ENCODE assay signal across 8 cellular contexts in the genomic region with DNA sequence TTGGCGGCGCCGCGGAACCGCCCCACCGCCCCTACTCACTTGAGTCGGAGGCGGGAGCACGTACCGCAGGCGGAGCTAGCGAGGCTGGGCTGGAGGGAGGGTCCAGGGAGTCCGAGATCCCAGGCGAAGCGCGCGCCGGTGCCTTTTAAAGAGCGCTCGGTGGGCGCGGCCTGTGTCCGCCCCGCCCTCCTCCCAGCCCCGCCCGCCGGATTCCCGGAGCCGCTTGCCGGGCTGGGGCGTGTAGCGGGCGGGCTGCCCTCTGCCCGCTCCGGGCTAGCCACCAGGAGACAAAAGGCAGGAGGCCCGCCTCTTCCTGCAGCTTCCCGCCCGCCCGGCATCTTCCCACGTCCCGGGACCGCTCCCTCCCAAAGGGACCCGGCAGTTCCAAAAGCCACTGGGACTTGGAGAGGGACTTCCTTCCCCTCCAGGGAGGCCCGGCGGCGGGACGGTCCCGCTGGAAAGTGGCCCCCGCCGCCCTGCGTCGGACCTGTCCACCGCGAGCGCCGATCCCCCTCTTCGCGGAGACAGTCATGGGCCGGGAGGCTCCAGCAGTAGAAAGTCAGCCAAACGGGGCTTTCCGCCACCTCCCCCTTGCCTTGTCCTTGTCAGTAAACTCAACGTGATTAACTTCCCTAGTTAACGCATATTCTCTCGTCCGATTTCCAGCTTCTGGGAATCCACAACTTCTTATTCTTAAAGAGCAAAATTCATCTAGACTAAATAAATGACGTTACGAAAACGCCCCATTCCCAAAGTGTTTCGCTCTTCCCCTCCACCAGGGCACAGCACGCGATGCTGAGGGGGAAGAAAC. TPM values are rescaled to one million over a fixed set of nuclear protein-coding genes. Genes with fewer than 3 reads are reported as not detected.
DNase-seq lines count a peak whose midpoint lies in the region; ATAC-seq and TF ChIP-seq lines count a peak whose summit lies in the region.

A gene (minus strand): TSS at position 121 of the 811 bp plus-strand sequence. CDS start 12,759 bp downstream, outside the sequence.

- DNase-seq in NCI-H1436 (lab: John Stamatoyannopoulos, UW) (peak; percentile 93), T-helper 1 cell (peak; percentile 22 to 63 (median 24)), anterior cingulate cortex (lab: John Stamatoyannopoulos, UW) (peak in 54 of 58 donors; percentile 11 to 90 (median 58)), right cardiac atrium (peak; percentile 90 to 96 (median 95)), psoas muscle (peak; percentile 87 to 91), vagina (ENCODE audit: extremely low spot score in 2 of 2) (peak in 1 of 2 donors; percentile 95)

- H3K27ac ChIP-seq in right cardiac atrium (ENCODE audit: low read length) (peak within 1 kb of the TSS; percentile 71), psoas muscle (peak within 1 kb of the TSS; percentile 82), vagina (peak within 1 kb of the TSS; percentile 95)

- H3K9me3 ChIP-seq in right cardiac atrium (ENCODE audit: control insufficient read depth, low read length) (no peaks in the 10 kb centered on the region), psoas muscle (no peaks in the 10 kb centered on the region), vagina (no peaks in the 10 kb centered on the region)

- H3K4me3 ChIP-seq in right cardiac atrium (ENCODE audit: low read length) (peak within 1 kb of the TSS; percentile 54), psoas muscle (peak within 1 kb of the TSS; percentile 83), vagina (peak within 1 kb of the TSS; percentile 73 to 86)

- TF ChIP-seq POLR2A in vagina (IDR thresholded peaks at IDR 0.05), result peak in 1 of 2 donors; percentile 76

- under 1% methylated on average over 71 of the region's 71 CpGs for WGBS in right cardiac atrium
- WGBS in psoas muscle, 3 donors, result 1 to 2% (median 1%) methylated on average over 53 to 71 of the region's 71 CpGs

- ATAC-seq in HG02623 (IDR thresholded peaks at IDR 0.05; ENCODE audit: unreplicated experiment) (peak; percentile 86), right cardiac atrium (peak; percentile 98 to 99), psoas muscle (peak; percentile 91 to 99 (median 96))

- peak; percentile 5 for TF ChIP-seq CTCF in GM12873 (IDR thresholded peaks at IDR 0.05; ENCODE audit: insufficient read depth, low read depth, low read length, missing control alignments)
- TF ChIP-seq CTCF in psoas muscle (IDR thresholded peaks at IDR 0.05), result peak; percentile 19
- TF ChIP-seq CTCF in vagina (IDR thresholded peaks at IDR 0.05), result no peak

- H3K36me3 ChIP-seq in psoas muscle (ENCODE audit: insufficient read depth in 1 of 2, low read depth in 1 of 2) (no peaks in the 10 kb centered on the region), vagina (no peaks in the 10 kb centered on the region)

- intact Hi-C loops in right cardiac atrium (cut with DNase I), result no loop called here
- intact Hi-C loops in psoas muscle (cut with DNase I), result no loop called here
- intact Hi-C loops in vagina (cut with DNase I), result no loop called here

- peaks cover 4% of the 10 kb centered on the region for H3K4me1 ChIP-seq in right cardiac atrium (ENCODE audit: control insufficient read depth, insufficient read depth, low read length)
- no peaks in the 10 kb centered on the region for H3K4me1 ChIP-seq in psoas muscle
- H3K4me1 ChIP-seq in vagina, result peaks cover 41% of the 10 kb centered on the region

- H3K27me3 ChIP-seq in right cardiac atrium (ENCODE audit: control insufficient read depth, insufficient read depth) (no peaks in the 10 kb centered on the region), psoas muscle (ENCODE audit: insufficient read depth in 3 of 3, low read length in 2 of 3) (no peaks in the 10 kb centered on the region), vagina (no peaks in the 10 kb centered on the region)

RNA-seq across cellular contexts. Expression of the gene that starts here (rescaled TPM):
- total RNA-seq in right cardiac atrium, result 10 to 100 TPM in 1 of 4 donors, 1 to 10 TPM in 3; 5.0 to 10.2 (median 6.0) TPM
- polyA plus RNA-seq in right cardiac atrium, result 24.0 TPM
- total RNA-seq in psoas muscle, result 10 to 100 TPM in 1 of 4 donors, 1 to 10 TPM in 3; 5.2 to 22.3 (median 6.9) TPM
- polyA plus RNA-seq in psoas muscle, result 10 to 100 TPM; 11.4 to 16.6 (median 16.3) TPM
- total RNA-seq in vagina, result 42.0 TPM

Comparison
In these comparisons a context has a peak if more than half of its experiments do, and no peak if none do; other contexts are left out.
1. CTCF ChIP-seq: peak in GM12873 (single experiment) and psoas muscle (single experiment); none in vagina (0 of 3).
2. Peak in every context shown above with its lines, with median percentiles within 50 percentile points of each other: ATAC-seq, H3K27ac ChIP-seq and H3K4me3 ChIP-seq.